10 cellular contexts compared by ENCODE assay signal in genomic region chr12:42474391-42474790, GRCh38.
A peak's percentile ranks its signal among the peaks of the same experiment; 100 is the strongest.
DNase-seq lines count a peak whose midpoint lies in the region; ATAC-seq, FAIRE-seq and TF ChIP-seq lines count a peak whose summit lies in the region.
"Had no signal": no experiment of that assay in that cellular context is flagged by ENCODE, and none has a peak within 500 bp of the region (broad histone marks: within the 10 kb centered on the region; RNA-seq: fewer than 3 reads in every experiment).

No MANE protein-coding gene starts in this region.

- H3K4me1 ChIP-seq in astrocyte (ENCODE audit: insufficient read depth, low read length) (peaks cover 20% of the 10 kb centered on the region), lung (ENCODE audit: control insufficient read depth in 2 of 2, insufficient read depth in 2 of 2, low read length in 2 of 2) (peaks cover 2 to 27% of the 10 kb centered on the region in 2 donors)

- no peak overlapping the region for H3K4me3 Mint-ChIP-seq in astrocyte (ENCODE audit: unreplicated experiment)

- peaks cover 86% of the 10 kb centered on the region for H3K79me2 ChIP-seq in astrocyte (ENCODE audit: insufficient read depth, low read length)

- no peaks in the 10 kb centered on the region for H3K9me3 ChIP-seq in astrocyte (ENCODE audit: insufficient read depth, low read depth, low read length)
- H3K9me3 ChIP-seq in lung (ENCODE audit: control insufficient read depth in 2 of 2, insufficient read depth in 1 of 2, low read length in 1 of 2), result no peaks in the 10 kb centered on the region

- DNase-seq in Caki2 (ENCODE audit: low read depth), result peak; percentile 90
- peak; percentile 76 for DNase-seq in HPDE6-E6E7 (ENCODE audit: extremely low spot score)
- peak; percentile 76 for DNase-seq in astrocyte (ENCODE audit: low read depth)
- DNase-seq in lung (ENCODE audit: low spot score), result no peak
- DNase-seq in NCI-H187 treated with DMSO at 0.1 percent for 48 hours (lab: John Stamatoyannopoulos, UW), result no peak
- DNase-seq in NCI-H1092 (lab: John Stamatoyannopoulos, UW), result no peak
- DNase-seq: head of caudate nucleus, Right ventricle myocardium superior, WERI-Rb-1 had no signal

- H3K27me3 Mint-ChIP-seq in astrocyte (ENCODE audit: low read depth, unreplicated experiment), result no peaks in the 10 kb centered on the region

- no peak for FAIRE-seq in astrocyte (lab: Jason Lieb, UNC)

- peak overlapping the region; percentile 5 for H3K27ac Mint-ChIP-seq in astrocyte (ENCODE audit: unreplicated experiment)

- H4K20me1 ChIP-seq in astrocyte (ENCODE audit: insufficient read depth, low read length), result peaks cover 79% of the 10 kb centered on the region

- TF ChIP-seq CTCF in astrocyte (IDR thresholded peaks at IDR 0.05; ENCODE audit: insufficient read depth, low read depth, low read length) (no peak), lung (IDR thresholded peaks at IDR 0.05; ENCODE audit: control extremely low read depth, extremely low read depth) (no peak)

- ATAC-seq in lung (ENCODE audit: insufficient read depth, low FRiP score), result peak; percentile 50
- ATAC-seq in GM19035 (IDR thresholded peaks at IDR 0.05; ENCODE audit: unreplicated experiment), result no peak

- no peak overlapping the region for H2AFZ ChIP-seq in astrocyte (ENCODE audit: low read depth, low read length)

- H3K27ac ChIP-seq in astrocyte (ENCODE audit: low read depth, low read length), result no peak overlapping the region
- no peak overlapping the region for H3K27ac ChIP-seq in lung (ENCODE audit: low read depth in 1 of 2, low read length in 1 of 2)
- H3K27ac ChIP-seq: WERI-Rb-1 had no signal

- H3K9ac ChIP-seq in astrocyte (ENCODE audit: low read length), result no peak overlapping the region

- in situ Hi-C loops in Caki2 (cut with HindIII; ENCODE audit: low pct_unique_long_range_greater_than_20kb, low sequenced_read_pairs), result no loop called here

- H3K4me3 ChIP-seq in astrocyte (ENCODE audit: insufficient read depth, low read depth, low read length) (no peak overlapping the region), lung (no peak overlapping the region)

- H3K27me3 ChIP-seq in astrocyte (ENCODE audit: insufficient read depth, low read length), result no peaks in the 10 kb centered on the region
- no peaks in the 10 kb centered on the region for H3K27me3 ChIP-seq in lung (ENCODE audit: control insufficient read depth, insufficient read depth)

- peak overlapping the region; percentile 31 for H3K4me2 ChIP-seq in astrocyte (ENCODE audit: low read length)

- WGBS in lung, 2 donors, result 66 to 71% methylated on average over 2 of the region's 2 CpGs

- peaks cover 20% of the 10 kb centered on the region for H3K36me3 ChIP-seq in astrocyte (ENCODE audit: insufficient read depth, low read length)
- H3K36me3 ChIP-seq in lung (ENCODE audit: control insufficient read depth in 2 of 2, insufficient read depth in 2 of 2, low read length in 2 of 2), result peaks cover 0 to 2% of the 10 kb centered on the region in 2 donors
- H3K36me3 ChIP-seq: WERI-Rb-1 had no signal

- H3K4me1 Mint-ChIP-seq in astrocyte (ENCODE audit: low read depth, unreplicated experiment), result peaks cover 45% of the 10 kb centered on the region

- H3K36me3 Mint-ChIP-seq in astrocyte (ENCODE audit: low read depth, unreplicated experiment), result peaks cover 8% of the 10 kb centered on the region

- H3K9me3 Mint-ChIP-seq in astrocyte (ENCODE audit: unreplicated experiment), result no peaks in the 10 kb centered on the region

Comparison
In these comparisons a context has a peak if more than half of its experiments do, and no peak if none do; other contexts are left out.
1. DNase-seq: peak in Caki2 (single experiment), HPDE6-E6E7 (single experiment) and astrocyte (single experiment); none in lung (single experiment), NCI-H187 treated with DMSO at 0.1 percent for 48 hours (single experiment) and NCI-H1092 (single experiment).